19 cellular contexts compared by ENCODE assay signal in the genomic region with DNA sequence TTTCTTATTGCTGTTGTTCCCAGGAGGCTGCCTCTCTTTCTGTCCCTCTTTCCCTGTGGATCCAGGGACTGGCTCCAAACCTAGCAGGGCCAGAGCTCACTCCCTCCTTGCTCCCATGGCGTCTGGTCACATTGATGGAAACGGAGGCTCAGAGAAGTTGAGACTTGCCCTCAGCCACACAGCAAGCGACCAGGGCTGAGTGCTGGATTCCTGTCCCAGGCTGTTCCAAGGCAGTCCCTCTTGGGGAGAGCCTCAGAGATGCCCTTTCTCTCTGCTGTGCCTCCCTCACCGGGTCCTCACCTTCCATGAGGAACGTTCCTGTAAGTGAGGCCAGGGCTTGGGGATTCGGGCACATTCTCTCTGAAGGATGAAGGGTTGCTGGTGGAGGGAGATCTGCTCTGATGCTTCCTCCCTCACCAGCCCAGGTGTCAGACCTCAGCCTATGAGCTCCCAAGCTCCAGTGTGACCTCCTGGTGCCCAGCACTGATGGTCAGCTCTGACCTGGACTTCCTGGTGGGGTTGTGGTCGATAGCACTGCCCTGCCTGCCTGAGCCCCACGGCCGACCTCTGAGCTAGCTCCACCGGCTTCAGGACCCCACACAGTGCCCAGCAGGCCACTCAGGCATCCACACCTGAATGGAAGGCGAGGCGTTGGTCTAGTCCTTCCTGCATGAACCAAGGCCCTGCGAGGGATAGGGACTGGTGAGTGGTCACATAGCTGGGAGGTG. TPM values are rescaled to one million over a fixed set of nuclear protein-coding genes. Genes with fewer than 3 reads are reported as not detected.
DNase-seq lines count a peak whose midpoint lies in the region; ATAC-seq and TF ChIP-seq lines count a peak whose summit lies in the region.
"Had no signal": no experiment of that assay in that cellular context is flagged by ENCODE, and none has a peak within 500 bp of the region (broad histone marks: within the 10 kb centered on the region; RNA-seq: fewer than 3 reads in every experiment).

No MANE protein-coding gene starts in this region.

- H3K27me3 Mint-ChIP-seq in CD4-positive, CD25-positive, alpha-beta regulatory T cell: no peaks in the 10 kb centered on the region
- H3K27me3 Mint-ChIP-seq in CD8-positive, alpha-beta memory T cell: no peaks in the 10 kb centered on the region
- H3K27me3 Mint-ChIP-seq in chondrocyte (ENCODE audit: low read depth) (peaks cover 16% of the 10 kb centered on the region), osteocyte (ENCODE audit: unreplicated experiment) (peaks cover 4% of the 10 kb centered on the region)
- H3K27me3 Mint-ChIP-seq: progenitor cell of endocrine pancreas had no signal

- POLR2A ChIA-PET in CD8-positive, alpha-beta memory T cell (lab: Charles Lee): interaction anchor here (0.7 kb wide), 1 partner anchor 32 kb away, joined by 4 read pairs; no protein-coding TSS in a partner anchor

- H3K27ac Mint-ChIP-seq in CD4-positive, CD25-positive, alpha-beta regulatory T cell: peak overlapping the region; percentile 38 to 89 (median 79)
- H3K27ac Mint-ChIP-seq in CD8-positive, alpha-beta memory T cell: peak overlapping the region in 6 of 8 donors; percentile 9 to 95 (median 83)
- H3K27ac Mint-ChIP-seq in chondrocyte (ENCODE audit: unreplicated experiment) (no peak overlapping the region), osteocyte (ENCODE audit: unreplicated experiment) (no peak overlapping the region)
- H3K27ac Mint-ChIP-seq: nephron progenitor cell, progenitor cell of endocrine pancreas had no signal

- no peak overlapping the region for H3K27ac ChIP-seq in CD4-positive, CD25-positive, alpha-beta regulatory T cell (ENCODE audit: insufficient read depth, low read length, poor library complexity, severe bottlenecking)
- H3K27ac ChIP-seq in CD8-positive, alpha-beta memory T cell (ENCODE audit: low read depth, low read length): no peak overlapping the region
- H3K27ac ChIP-seq: adrenal gland had no signal

- TF ChIP-seq CTCF in chondrocyte (IDR thresholded peaks at IDR 0.05) (no peak), osteocyte (IDR thresholded peaks at IDR 0.05) (no peak)

- no peak for ATAC-seq in CD4-positive, CD25-positive, alpha-beta regulatory T cell (ENCODE audit: low read depth in 2 of 2)
- ATAC-seq: left colon had no signal

- H3K36me3 Mint-ChIP-seq in CD4-positive, CD25-positive, alpha-beta regulatory T cell: peaks cover 5% of the 10 kb centered on the region
- peaks cover 0 to 6% (median 0%) of the 10 kb centered on the region in 3 donors for H3K36me3 Mint-ChIP-seq in CD8-positive, alpha-beta memory T cell
- H3K36me3 Mint-ChIP-seq in chondrocyte (ENCODE audit: low read depth) (no peaks in the 10 kb centered on the region), osteocyte (ENCODE audit: unreplicated experiment) (no peaks in the 10 kb centered on the region)

- H3K36me3 ChIP-seq in CD4-positive, CD25-positive, alpha-beta regulatory T cell (ENCODE audit: control insufficient read depth, insufficient read depth, low read length): no peaks in the 10 kb centered on the region
- H3K36me3 ChIP-seq in CD8-positive, alpha-beta memory T cell (ENCODE audit: insufficient read depth, low read length): no peaks in the 10 kb centered on the region
- H3K36me3 ChIP-seq: adrenal gland had no signal

- DNase-seq in CD4-positive, CD25-positive, alpha-beta regulatory T cell: no peak
- no peak for DNase-seq in CD8-positive, alpha-beta memory T cell
- DNase-seq in chondrocyte (ENCODE audit: low spot score) (peak; percentile 75), osteocyte (ENCODE audit: extremely low spot score, unreplicated experiment) (peak; percentile 79), dermis blood vessel endothelial cell (no peak), amniotic stem cell (lab: John Stamatoyannopoulos, UW) (no peak), SW 1271 (lab: John Stamatoyannopoulos, UW) (no peak)
- DNase-seq: activated effector memory CD4-positive, alpha-beta T cell treated with Interleukin-2 at 50 U/mL for 16 hours; COR-L47; cortex of kidney; left colon; NCI-H1092 treated with DMSO at 0.1 percent for 48 hours; NCI-H2029; NCI-H226; NCI-H774; nephron progenitor cell had no signal

- no peaks in the 10 kb centered on the region for H3K27me3 ChIP-seq in CD4-positive, CD25-positive, alpha-beta regulatory T cell (ENCODE audit: control insufficient read depth, insufficient read depth, low read length)
- no peaks in the 10 kb centered on the region for H3K27me3 ChIP-seq in CD8-positive, alpha-beta memory T cell (ENCODE audit: insufficient read depth, low read length, poor library complexity, severe bottlenecking)
- H3K27me3 ChIP-seq: adrenal gland had no signal

- peaks cover 37% of the 10 kb centered on the region for H3K4me1 ChIP-seq in CD4-positive, CD25-positive, alpha-beta regulatory T cell (ENCODE audit: control insufficient read depth, insufficient read depth, low read length, poor library complexity, severe bottlenecking)
- peaks cover 51% of the 10 kb centered on the region for H3K4me1 ChIP-seq in CD8-positive, alpha-beta memory T cell (ENCODE audit: insufficient read depth, low read length)
- H3K4me1 ChIP-seq: adrenal gland had no signal

- CTCF ChIA-PET in CD8-positive, alpha-beta memory T cell (lab: Charles Lee): interaction anchor here (1.3 to 1.5 kb wide), 2 partner anchors 23 to 119 kb away, joined by 3 read pairs; no protein-coding TSS in a partner anchor

- H3K4me1 Mint-ChIP-seq in CD4-positive, CD25-positive, alpha-beta regulatory T cell: peaks cover 6 to 46% (median 19%) of the 10 kb centered on the region in 4 donors
- H3K4me1 Mint-ChIP-seq in CD8-positive, alpha-beta memory T cell: peaks cover 15 to 24% (median 21%) of the 10 kb centered on the region in 3 donors
- no peaks in the 10 kb centered on the region for H3K4me1 Mint-ChIP-seq in chondrocyte (ENCODE audit: low read depth)
- H3K4me1 Mint-ChIP-seq in osteocyte (ENCODE audit: unreplicated experiment): no peaks in the 10 kb centered on the region

- peaks cover 0 to 10% of the 10 kb centered on the region in 2 experiments for H3K9me3 ChIP-seq in CD4-positive, CD25-positive, alpha-beta regulatory T cell (ENCODE audit: control insufficient read depth in 2 of 2, low read length in 2 of 2)
- peaks cover 15% of the 10 kb centered on the region for H3K9me3 ChIP-seq in CD8-positive, alpha-beta memory T cell (ENCODE audit: low read length)
- H3K9me3 ChIP-seq: adrenal gland had no signal

- H3K4me3 ChIP-seq in CD4-positive, CD25-positive, alpha-beta regulatory T cell (ENCODE audit: low read depth, low read length): no peak overlapping the region
- H3K4me3 ChIP-seq in CD8-positive, alpha-beta memory T cell (ENCODE audit: low read length): no peak overlapping the region
- H3K4me3 ChIP-seq: adrenal gland had no signal

- peaks cover 0 to 16% (median 0%) of the 10 kb centered on the region in 7 donors for H3K9me3 Mint-ChIP-seq in CD4-positive, CD25-positive, alpha-beta regulatory T cell
- H3K9me3 Mint-ChIP-seq in CD8-positive, alpha-beta memory T cell: peaks cover 0 to 11% (median 8%) of the 10 kb centered on the region in 5 donors
- peaks cover 6% of the 10 kb centered on the region for H3K9me3 Mint-ChIP-seq in chondrocyte (ENCODE audit: low read depth)
- H3K9me3 Mint-ChIP-seq in osteocyte (ENCODE audit: unreplicated experiment): no peaks in the 10 kb centered on the region

- peak overlapping the region in 1 of 4 donors; percentile 57 for H3K4me3 Mint-ChIP-seq in CD4-positive, CD25-positive, alpha-beta regulatory T cell
- H3K4me3 Mint-ChIP-seq in CD8-positive, alpha-beta memory T cell: peak overlapping the region in 2 of 7 donors; percentile 18 to 44
- H3K4me3 Mint-ChIP-seq in chondrocyte (ENCODE audit: unreplicated experiment): no peak overlapping the region
- H3K4me3 Mint-ChIP-seq in osteocyte (ENCODE audit: unreplicated experiment): no peak overlapping the region
- H3K4me3 Mint-ChIP-seq: nephron progenitor cell had no signal

RNA-seq across cellular contexts. Expression of a gene that starts 26.8 kb away (rescaled TPM):
- total RNA-seq in CD4-positive, CD25-positive, alpha-beta regulatory T cell: not detected
- not detected for polyA plus RNA-seq in CD4-positive, CD25-positive, alpha-beta regulatory T cell
- total RNA-seq in CD8-positive, alpha-beta memory T cell: not detected
- not detected for polyA plus RNA-seq in CD8-positive, alpha-beta memory T cell
- total RNA-seq in chondrocyte (not detected in 3 replicates), osteocyte (not detected in 2 replicates), dermis blood vessel endothelial cell (not detected in 2 replicates)
- total RNA-seq: adrenal gland, left colon, progenitor cell of endocrine pancreas, subcutaneous adipose tissue had no signal
- polyA plus RNA-seq: adrenal gland had no signal

RNA-seq across cellular contexts. Expression of a gene that starts 30.1 kb away (rescaled TPM):
- not detected for total RNA-seq in CD4-positive, CD25-positive, alpha-beta regulatory T cell
- not detected for polyA plus RNA-seq in CD4-positive, CD25-positive, alpha-beta regulatory T cell
- total RNA-seq in CD8-positive, alpha-beta memory T cell: not detected
- not detected for polyA plus RNA-seq in CD8-positive, alpha-beta memory T cell
- total RNA-seq in chondrocyte: not detected in 3 replicates
- not detected in 2 replicates for total RNA-seq in osteocyte
- not detected in 2 replicates for total RNA-seq in dermis blood vessel endothelial cell
- total RNA-seq: left colon, progenitor cell of endocrine pancreas, subcutaneous adipose tissue had no signal
- polyA plus RNA-seq: adrenal gland had no signal

RNA-seq across cellular contexts. Expression of a gene that starts 54.0 kb away (rescaled TPM):
- not detected for total RNA-seq in CD4-positive, CD25-positive, alpha-beta regulatory T cell
- not detected for polyA plus RNA-seq in CD4-positive, CD25-positive, alpha-beta regulatory T cell
- not detected for total RNA-seq in CD8-positive, alpha-beta memory T cell
- polyA plus RNA-seq in CD8-positive, alpha-beta memory T cell: not detected
- total RNA-seq in chondrocyte (not detected in 3 replicates), osteocyte (not detected in 2 replicates), dermis blood vessel endothelial cell (not detected in 2 replicates)
- total RNA-seq: adrenal gland, left colon, progenitor cell of endocrine pancreas, subcutaneous adipose tissue had no signal
- polyA plus RNA-seq: adrenal gland had no signal

Comparison
In these comparisons a context has a peak if more than half of its experiments do, and no peak if none do; other contexts are left out.
1. DNase-seq: peak in chondrocyte (single experiment) and osteocyte (single experiment); none in CD4-positive, CD25-positive, alpha-beta regulatory T cell (0 of 3), CD8-positive, alpha-beta memory T cell (0 of 5), dermis blood vessel endothelial cell (single experiment), amniotic stem cell (single experiment) and SW 1271 (0 of 2).
2. H3K27ac Mint-ChIP-seq: peak in CD4-positive, CD25-positive, alpha-beta regulatory T cell (3 of 3) and CD8-positive, alpha-beta memory T cell (6 of 8); none in chondrocyte (single experiment) and osteocyte (single experiment).